Comparison of ENCODE assay signal across 12 cellular contexts in the genomic region with DNA sequence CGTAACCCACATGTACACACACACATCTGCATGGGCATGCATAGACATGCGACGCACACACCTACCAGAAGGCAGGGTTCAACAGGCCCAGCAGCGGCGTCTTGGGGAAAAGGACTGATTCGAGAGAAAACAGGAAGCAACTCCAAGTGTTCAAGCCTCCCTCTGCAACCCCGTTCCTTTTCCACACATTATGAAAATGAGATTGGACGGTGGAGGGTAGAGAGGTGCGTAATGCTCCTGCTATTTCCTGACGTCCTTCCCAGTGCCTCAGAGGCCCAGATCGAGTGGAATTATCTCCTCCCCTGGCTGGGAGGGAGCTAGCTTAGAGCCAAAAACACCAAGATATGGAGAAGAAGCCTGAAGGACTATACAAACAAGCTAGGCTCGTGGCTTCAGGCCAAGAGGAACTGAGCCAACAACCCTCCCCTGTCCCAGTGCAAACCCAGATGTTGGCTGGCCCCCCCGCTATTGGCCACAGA.
DNase-seq lines count a peak whose midpoint lies in the region; ATAC-seq and TF ChIP-seq lines count a peak whose summit lies in the region.
"Had no signal": no experiment of that assay in that cellular context is flagged by ENCODE, and none has a peak within 500 bp of the region (broad histone marks: within the 10 kb centered on the region; RNA-seq: fewer than 3 reads in every experiment).

No MANE protein-coding gene starts in this region.

- dilution Hi-C loops in mammary epithelial cell (cut with HindIII; ENCODE audit: low sequenced_read_pairs), result no loop called here

- peak overlapping the region; percentile 70 for H3K4me2 ChIP-seq in mammary epithelial cell (ENCODE audit: insufficient read depth, low read depth, low read length)
- H3K4me2 ChIP-seq in hepatocyte, result no peak overlapping the region

- H3K36me3 ChIP-seq in mammary epithelial cell (ENCODE audit: insufficient read depth, low read length) (no peaks in the 10 kb centered on the region), hepatocyte (replicated peaks; ENCODE audit: insufficient read depth, low read depth) (no peaks in the 10 kb centered on the region), suprapubic skin (no peaks in the 10 kb centered on the region), spleen (no peaks in the 10 kb centered on the region), A673 (ENCODE audit: insufficient read depth, low read length, poor library complexity, severe bottlenecking) (no peaks in the 10 kb centered on the region)

- H3K27me3 ChIP-seq in mammary epithelial cell (ENCODE audit: insufficient read depth, low read length), result no peaks in the 10 kb centered on the region
- no peaks in the 10 kb centered on the region for H3K27me3 ChIP-seq in hepatocyte
- no peaks in the 10 kb centered on the region for H3K27me3 ChIP-seq in suprapubic skin
- H3K27me3 ChIP-seq in spleen (replicated peaks in 1 of 7), result peaks cover 0 to 8% (median 0%) of the 10 kb centered on the region in 7 donors
- H3K27me3 ChIP-seq in A673 (replicated peaks; ENCODE audit: insufficient read depth, low read depth, low read length, poor library complexity), result no peaks in the 10 kb centered on the region

- peak overlapping the region; percentile 81 for H2AFZ ChIP-seq in mammary epithelial cell (ENCODE audit: low read depth, low read length)
- H2AFZ ChIP-seq in hepatocyte, result no peak overlapping the region

- peak overlapping the region in 2 of 3 experiments; percentile 14 to 21 for H3K4me3 ChIP-seq in mammary epithelial cell (replicated peaks in 1 of 3; ENCODE audit: insufficient read depth in 1 of 3, low read depth in 2 of 3, low read length in 3 of 3)
- H3K4me3 ChIP-seq in hepatocyte, result no peak overlapping the region
- H3K4me3 ChIP-seq in suprapubic skin, result no peak overlapping the region
- H3K4me3 ChIP-seq in spleen, result no peak overlapping the region
- H3K4me3 ChIP-seq in A673 (ENCODE audit: low read depth, low read length, poor library complexity, severe bottlenecking), result no peak overlapping the region
- H3K4me3 ChIP-seq: GM12878 had no signal

- CTCF ChIA-PET in mammary epithelial cell (lab: Charles Lee; ENCODE audit: low non-redundant PET), result no interaction called here
- CTCF ChIA-PET in A673 (lab: Charles Lee), result no interaction called here

- H3K79me2 ChIP-seq in mammary epithelial cell (ENCODE audit: insufficient read depth, low read length) (no peaks in the 10 kb centered on the region), hepatocyte (no peaks in the 10 kb centered on the region)

- H3K9ac ChIP-seq in mammary epithelial cell (ENCODE audit: insufficient read depth, low read length), result peak overlapping the region; percentile 48

- no peak for TF ChIP-seq EP300 in suprapubic skin (IDR thresholded peaks at IDR 0.05)

- under 1% methylated on average over 12 of the region's 13 CpGs for WGBS in mammary epithelial cell (ENCODE audit: low coverage, missing lambda C conversion rate)
- 59% methylated on average over 13 of the region's 13 CpGs for WGBS in hepatocyte (ENCODE audit: low lambda C conversion rate, missing lambda C conversion rate)
- 12% methylated on average over 13 of the region's 13 CpGs for WGBS in suprapubic skin
- WGBS in spleen, 5 donors, result 23 to 29% (median 27%) methylated on average over 13 of the region's 13 CpGs

- ATAC-seq in HG03378 (IDR thresholded peaks at IDR 0.05; ENCODE audit: unreplicated experiment), result no peak
- ATAC-seq: GM12878, Panc1 had no signal

- DNase-seq in HT1080 (ENCODE audit: low read depth) (peak; percentile 96), mammary epithelial cell (peak; percentile 98), hepatocyte (ENCODE audit: low spot score) (peak; percentile 62), suprapubic skin (ENCODE audit: low spot score in 2 of 2) (peak; percentile 74 to 86), spleen (no peak), A673 (ENCODE audit: low spot score) (no peak), C1 segment of cervical spinal cord (lab: John Stamatoyannopoulos, UW) (no peak)
- DNase-seq: hypothalamus, KG1 had no signal

- no peak for TF ChIP-seq POLR2A in suprapubic skin (IDR thresholded peaks at IDR 0.05)
- no peak for TF ChIP-seq POLR2A in spleen (IDR thresholded peaks at IDR 0.05)

- no peaks in the 10 kb centered on the region for H4K20me1 ChIP-seq in mammary epithelial cell (ENCODE audit: insufficient read depth, low read length)
- no peaks in the 10 kb centered on the region for H4K20me1 ChIP-seq in hepatocyte (ENCODE audit: insufficient read depth, poor library complexity, severe bottlenecking)

- H3K27ac ChIP-seq in mammary epithelial cell (ENCODE audit: insufficient read depth, low read depth, low read length) (peak overlapping the region; percentile 81), hepatocyte (peak overlapping the region; percentile 65), suprapubic skin (peak overlapping the region; percentile 56), spleen (no peak overlapping the region), A673 (ENCODE audit: low read depth, low read length, poor library complexity, severe bottlenecking) (no peak overlapping the region)

- TF ChIP-seq CTCF in mammary epithelial cell (conservative IDR thresholded peaks at IDR 0.05 in 1 of 2, IDR thresholded peaks at IDR 0.05 in 1 of 2; ENCODE audit: extremely low read depth in 1 of 2, insufficient read depth in 1 of 2, low read depth in 1 of 2, low read length in 2 of 2) (no peak), hepatocyte (IDR thresholded peaks at IDR 0.05; ENCODE audit: poor library complexity) (no peak), suprapubic skin (IDR thresholded peaks at IDR 0.05) (no peak), spleen (IDR thresholded peaks at IDR 0.05 in 8 of 11, conservative IDR thresholded peaks at IDR 0.05 in 3 of 11) (no peak), A673 (conservative IDR thresholded peaks at IDR 0.05; ENCODE audit: low read depth, low read length) (no peak)

- H3K9me2 ChIP-seq in hepatocyte (replicated peaks; ENCODE audit: insufficient read depth), result no peaks in the 10 kb centered on the region

- in situ Hi-C loops in mammary epithelial cell (cut with MboI; ENCODE audit: low sequenced_read_pairs in 2 of 2), result no loop called here

- H3K4me1 ChIP-seq in mammary epithelial cell (ENCODE audit: insufficient read depth, low read length), result peaks cover 28% of the 10 kb centered on the region
- peaks cover 5% of the 10 kb centered on the region for H3K4me1 ChIP-seq in hepatocyte (ENCODE audit: insufficient read depth)
- H3K4me1 ChIP-seq in suprapubic skin, result peaks cover 29% of the 10 kb centered on the region
- peaks cover 0 to 3% (median 0%) of the 10 kb centered on the region in 6 donors for H3K4me1 ChIP-seq in spleen
- H3K4me1 ChIP-seq in A673 (ENCODE audit: insufficient read depth, low read length, poor library complexity, severe bottlenecking), result no peaks in the 10 kb centered on the region

- H3K9me3 ChIP-seq in mammary epithelial cell (replicated peaks; ENCODE audit: insufficient read depth, low read length) (peaks cover 5% of the 10 kb centered on the region), hepatocyte (ENCODE audit: low read depth) (no peaks in the 10 kb centered on the region), suprapubic skin (no peaks in the 10 kb centered on the region), spleen (peaks cover 0 to 7% (median 0%) of the 10 kb centered on the region in 8 donors), A673 (ENCODE audit: low read depth, low read length, poor library complexity, severe bottlenecking) (no peaks in the 10 kb centered on the region)

- BruUV-seq in mammary epithelial cell (replicated peaks; lab: Mats Ljungman, UMichigan) (no TSS peak), A673 (replicated peaks; lab: Mats Ljungman, UMichigan) (no TSS peak)

- intact Hi-C loops in mammary epithelial cell (cut with micrococcal nuclease) (loop anchor here (1.0 kb wide), 2 partner anchors 37 to 95 kb away; no protein-coding TSS in a partner anchor), spleen (cut with DNase I; ENCODE audit: low total_unique reads) (no loop called here), A673 (cut with micrococcal nuclease; ENCODE audit: unreplicated experiment) (no loop called here)

- POLR2A ChIA-PET in A673 (lab: Charles Lee; ENCODE audit: low non-redundant PET), result no interaction called here

Comparison
In these comparisons a context has a peak if more than half of its experiments do, and no peak if none do; other contexts are left out.
1. DNase-seq: peak in HT1080 (single experiment), mammary epithelial cell (single experiment), hepatocyte (single experiment) and suprapubic skin (2 of 2); none in spleen (single experiment), A673 (single experiment) and C1 segment of cervical spinal cord (0 of 14).
2. H3K27ac ChIP-seq: peak in mammary epithelial cell (single experiment), hepatocyte (single experiment) and suprapubic skin (single experiment); none in spleen (0 of 8) and A673 (single experiment).
3. H3K4me3 ChIP-seq: peak in mammary epithelial cell (2 of 3); none in hepatocyte (single experiment), suprapubic skin (single experiment), spleen (0 of 8) and A673 (single experiment).